1 cellular context compared by ENCODE assay signal in the genomic region with DNA sequence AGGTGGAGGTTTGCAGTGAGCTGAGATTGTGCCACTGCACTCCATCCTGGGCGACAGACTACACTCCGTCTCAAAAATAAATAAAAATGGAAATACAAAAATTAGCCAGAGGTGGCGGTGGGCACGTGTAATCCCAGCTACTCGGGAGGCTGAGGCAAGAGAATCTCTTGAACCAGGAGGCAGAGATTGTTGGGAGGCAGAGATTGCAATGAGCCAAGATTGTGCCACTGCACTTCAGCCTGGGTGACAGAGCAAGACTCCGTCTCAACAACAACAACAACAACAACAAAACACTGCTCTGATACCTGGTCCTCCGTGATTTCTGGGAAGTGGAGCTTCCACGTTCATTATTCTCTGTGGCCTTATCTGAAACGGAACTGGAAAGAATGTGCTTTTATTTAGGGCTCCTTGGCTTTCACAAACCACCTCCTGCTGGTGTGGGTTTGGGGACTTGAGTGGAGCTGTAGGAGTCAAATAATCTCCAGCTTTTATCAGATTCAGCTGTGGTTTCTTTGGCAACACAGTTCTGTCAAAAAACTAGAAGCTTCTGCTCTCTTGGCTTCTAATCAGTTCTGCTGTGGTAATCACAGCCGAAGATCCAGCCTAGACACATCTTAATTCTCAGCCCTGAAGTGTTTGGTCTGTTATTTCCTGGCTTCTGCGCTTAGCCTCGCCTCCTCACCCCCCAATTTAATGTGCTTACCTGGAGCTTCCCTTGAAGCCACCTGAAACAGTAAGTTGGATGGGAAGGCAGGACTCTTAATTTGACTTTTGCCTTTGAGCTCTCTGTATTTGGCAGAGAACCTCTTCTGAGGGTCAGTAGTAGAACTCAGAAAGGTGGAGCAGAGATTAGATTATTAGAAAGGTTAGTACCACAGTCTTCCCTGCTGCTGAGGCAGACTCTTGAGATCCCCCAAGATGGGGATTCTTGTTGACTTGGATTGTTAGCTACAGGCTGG.
TF ChIP-seq lines count a peak whose summit lies in the region.

No MANE protein-coding gene starts in this region.

TF ChIP-seq in endothelial cell of umbilical vein, 7 proteins besides CTCF, POLR2A, EP300 and RAD21 (continued from another document):
- TF ChIP-seq POLR2AphosphoS5 (IDR thresholded peaks at IDR 0.05; ENCODE audit: insufficient read depth, low read depth, low read length) (no peak), JUN (IDR thresholded peaks at IDR 0.05; ENCODE audit: borderline replicate concordance, insufficient read depth, insufficient read length, low read depth) (no peak), MYC (IDR thresholded peaks at IDR 0.05; ENCODE audit: low read depth, low read length) (no peak)
